18 cellular contexts compared by ENCODE assay signal in genomic region chr1:59368007-59368670, GRCh38.
DNase-seq lines count a peak whose midpoint lies in the region; ATAC-seq and TF ChIP-seq lines count a peak whose summit lies in the region.
"Had no signal": no experiment of that assay in that cellular context is flagged by ENCODE, and none has a peak within 500 bp of the region (broad histone marks: within the 10 kb centered on the region; RNA-seq: fewer than 3 reads in every experiment).

No MANE protein-coding gene starts in this region.

- TF ChIP-seq POLR2A in Peyer's patch (IDR thresholded peaks at IDR 0.05): no peak

- H3K36me3 ChIP-seq in Peyer's patch: no peaks in the 10 kb centered on the region
- H3K36me3 ChIP-seq in mucosa of rectum (ENCODE audit: control insufficient read depth in 2 of 2, insufficient read depth in 2 of 2, low read length in 2 of 2): no peaks in the 10 kb centered on the region
- no peaks in the 10 kb centered on the region for H3K36me3 ChIP-seq in subcutaneous abdominal adipose tissue (ENCODE audit: control insufficient read depth in 5 of 5, insufficient read depth in 5 of 5, low read length in 5 of 5)

- H3K4me3 ChIP-seq in Peyer's patch (no peak overlapping the region), coronary artery (no peak overlapping the region), mucosa of rectum (ENCODE audit: low read length in 2 of 2) (no peak overlapping the region), subcutaneous abdominal adipose tissue (ENCODE audit: low read depth in 1 of 5, low read length in 5 of 5) (no peak overlapping the region)

- H3K9me3 ChIP-seq in Peyer's patch (no peaks in the 10 kb centered on the region), mucosa of rectum (ENCODE audit: control insufficient read depth in 2 of 2, low read length in 2 of 2) (no peaks in the 10 kb centered on the region), subcutaneous abdominal adipose tissue (ENCODE audit: control insufficient read depth in 5 of 5, low read length in 5 of 5) (no peaks in the 10 kb centered on the region)

- DNase-seq in Peyer's patch: no peak
- no peak for DNase-seq in coronary artery (ENCODE audit: low spot score)
- DNase-seq: activated B cell treated with CpG ODN at 0.5 μM for 24 hours; activated naive CD8-positive, alpha-beta T cell treated with anti-CD3 and anti-CD28 coated beads, Interleukin-2, amount 50 U/mL, for 24 hours; DMS 273 treated with DMSO at 0.1 percent for 48 hours; islet precursor cell; naive thymus-derived CD8-positive, alpha-beta T cell; NCI-H1092; NCI-H345; small intestine; SW 1271 had no signal

- H3K27me3 ChIP-seq in Peyer's patch (no peaks in the 10 kb centered on the region), mucosa of rectum (ENCODE audit: control insufficient read depth in 2 of 2, insufficient read depth in 2 of 2, low read length in 2 of 2) (no peaks in the 10 kb centered on the region), subcutaneous abdominal adipose tissue (ENCODE audit: control insufficient read depth in 5 of 5, insufficient read depth in 4 of 5, low read length in 5 of 5) (no peaks in the 10 kb centered on the region)
- H3K27me3 ChIP-seq: foreskin keratinocyte had no signal

- no peak for TF ChIP-seq CTCF in Peyer's patch (IDR thresholded peaks at IDR 0.05)
- TF ChIP-seq CTCF in coronary artery (IDR thresholded peaks at IDR 0.05): no peak

- H3K4me1 ChIP-seq in Peyer's patch (peaks cover 0 to 4% (median 0%) of the 10 kb centered on the region in 4 donors), mucosa of rectum (ENCODE audit: control insufficient read depth in 2 of 2, insufficient read depth in 2 of 2, low read length in 2 of 2) (peaks cover 2 to 5% of the 10 kb centered on the region in 2 donors), subcutaneous abdominal adipose tissue (ENCODE audit: control insufficient read depth in 5 of 5, insufficient read depth in 5 of 5, low read length in 5 of 5) (peaks cover 6 to 24% (median 19%) of the 10 kb centered on the region in 5 donors)

- H3K9ac ChIP-seq in mucosa of rectum (ENCODE audit: low read depth in 1 of 2, low read length in 2 of 2): no peak overlapping the region
- H3K9ac ChIP-seq in subcutaneous abdominal adipose tissue (ENCODE audit: low read length in 5 of 5): no peak overlapping the region

- H3K27ac ChIP-seq in Peyer's patch: peak overlapping the region; percentile 1 to 36 (median 24)
- H3K27ac ChIP-seq in coronary artery: peak overlapping the region; percentile 64 to 66
- H3K27ac ChIP-seq in mucosa of rectum (ENCODE audit: low read depth in 2 of 2, low read length in 2 of 2): peak overlapping the region; percentile 46
- peak overlapping the region; percentile 83 for H3K27ac ChIP-seq in subcutaneous abdominal adipose tissue (ENCODE audit: low read depth, low read length)
- H3K27ac ChIP-seq: foreskin keratinocyte had no signal

- ATAC-seq in HG02763 (IDR thresholded peaks at IDR 0.05; ENCODE audit: unreplicated experiment) (no peak), GM19452 (IDR thresholded peaks at IDR 0.05; ENCODE audit: unreplicated experiment) (no peak), GM21390 (IDR thresholded peaks at IDR 0.05; ENCODE audit: unreplicated experiment) (no peak), HG03354 (IDR thresholded peaks at IDR 0.05; ENCODE audit: poor library complexity, severe bottlenecking, unreplicated experiment) (no peak)
- ATAC-seq: activated naive CD8-positive, alpha-beta T cell treated with anti-CD3 and anti-CD28 coated beads, Interleukin-2, amount 50 U/mL, for 24 hours; foreskin keratinocyte; naive thymus-derived CD8-positive, alpha-beta T cell had no signal

Comparison
In these comparisons a context has a peak if more than half of its experiments do, and no peak if none do; other contexts are left out.
1. H3K27ac ChIP-seq: peak in every context shown above with its lines; median percentile 83 in subcutaneous abdominal adipose tissue; 65 in coronary artery; 46 in mucosa of rectum; 24 in Peyer's patch.